19 cellular contexts compared by ENCODE assay signal in the genomic region with DNA sequence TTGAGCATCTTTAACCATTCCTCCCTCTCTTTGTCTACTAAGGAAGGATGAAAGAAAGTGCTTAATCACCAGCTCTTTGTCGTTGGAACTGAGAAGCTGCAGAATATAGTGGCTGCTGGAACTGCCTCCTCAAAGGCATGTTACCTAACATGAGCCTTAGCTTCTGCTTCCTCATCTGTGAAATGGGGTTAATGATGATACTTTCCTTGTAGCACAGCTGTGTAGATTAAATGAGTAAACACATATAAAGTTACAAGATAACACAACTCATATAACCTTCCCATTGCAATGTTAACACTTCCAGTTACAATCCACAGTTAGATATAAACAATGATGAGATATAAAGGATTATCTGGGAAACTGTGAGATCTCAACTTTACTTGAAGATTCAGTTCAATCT. TPM values are rescaled to one million over a fixed set of nuclear protein-coding genes. Genes with fewer than 3 reads are reported as not detected.
DNase-seq lines count a peak whose midpoint lies in the region; ATAC-seq, FAIRE-seq and TF ChIP-seq lines count a peak whose summit lies in the region.
"Had no signal": no experiment of that assay in that cellular context is flagged by ENCODE, and none has a peak within 500 bp of the region (broad histone marks: within the 10 kb centered on the region; RNA-seq: fewer than 3 reads in every experiment).

No MANE protein-coding gene starts in this region.

- no peak for ATAC-seq in A549
- peak; percentile 19 for ATAC-seq in GM21717 (IDR thresholded peaks at IDR 0.05; ENCODE audit: unreplicated experiment)
- no peak for ATAC-seq in Right ventricle myocardium superior (ENCODE audit: poor library complexity)
- ATAC-seq: T-helper 17 cell had no signal

- FAIRE-seq in A549 (lab: Jason Lieb, UNC): no peak

- H3K27ac ChIP-seq in A549 (peak overlapping the region; percentile 81 to 85), epithelial cell of prostate (peak overlapping the region; percentile 13)
- H3K27ac ChIP-seq: C4-2B, KMS-11 had no signal

- POLR2A ChIA-PET in A549 (lab: Yijun Ruan, JAX): interaction anchor here (0.9 kb wide), 1 partner anchor 36 kb away, joined by 3 read pairs; no protein-coding TSS in a partner anchor

- TF ChIP-seq RAD21 in A549 (conservative IDR thresholded peaks at IDR 0.05 in 1 of 2, IDR thresholded peaks at IDR 0.05 in 1 of 2): no peak

- no peak for TF ChIP-seq EP300 in A549 (IDR thresholded peaks at IDR 0.05)

- H3K4me3 ChIP-seq in A549: no peak overlapping the region
- no peak overlapping the region for H3K4me3 ChIP-seq in LNCaP clone FGC (ENCODE audit: low read depth, low read length)
- H3K4me3 ChIP-seq: HAP-1 had no signal

- H3K4me1 ChIP-seq in A549: peaks cover 72% of the 10 kb centered on the region

- 21% methylated on average over 1 of the region's 1 CpG for WGBS in A549 (ENCODE audit: missing lambda C conversion rate)

- CTCF ChIA-PET in A549 (lab: Yijun Ruan, JAX): interaction anchor here (1.3 to 1.5 kb wide), 2 partner anchors 142 to 165 kb away, joined by 3 to 6 read pairs; no protein-coding TSS in a partner anchor

- DNase-seq in A549 (ENCODE audit: low read depth in 1 of 2, low spot score in 1 of 2): no peak
- DNase-seq in LNCaP clone FGC (ENCODE audit: low read depth): peak; percentile 28
- no peak for DNase-seq in epithelial cell of prostate (ENCODE audit: low read depth, low spot score)
- no peak for DNase-seq in A172 (ENCODE audit: low spot score)
- no peak for DNase-seq in Right ventricle myocardium superior
- DNase-seq in NCI-H345 treated with DMSO at 0.1 percent for 48 hours (lab: John Stamatoyannopoulos, UW; ENCODE audit: unreplicated experiment): no peak
- no peak for DNase-seq in NCI-H446 treated with DMSO at 0.1 percent for 48 hours (lab: John Stamatoyannopoulos, UW)
- DNase-seq: DMS 273 treated with DMSO at 0.1 percent for 48 hours, GF-D8, MM.1S, NCI-H1417, NCI-H1930, NCI-H524 treated with DMSO at 0.1 percent for 48 hours, SIG-M5, T-helper 17 cell had no signal

- no peak for TF ChIP-seq POLR2A in A549 (IDR thresholded peaks at IDR 0.05; ENCODE audit: low read length)

- peak overlapping the region; percentile 59; the same call in 1 of the 3 replicates for H3K4me2 ChIP-seq in A549
- H3K4me2 ChIP-seq: KMS-11 had no signal

- no peaks in the 10 kb centered on the region for H3K9me3 ChIP-seq in A549
- H3K9me3 ChIP-seq: HAP-1 had no signal

- TF ChIP-seq CTCF in A549 (IDR thresholded peaks at IDR 0.05) (no peak), LNCaP clone FGC (IDR thresholded peaks at IDR 0.05; ENCODE audit: control insufficient read depth, extremely low read depth, insufficient read depth) (no peak)

- intact Hi-C loops in Right ventricle myocardium superior (cut with DNase I): no loop called here

TF ChIP-seq in A549, 52 proteins besides CTCF, POLR2A, EP300 and RAD21:
- TF ChIP-seq, protein P1, sequence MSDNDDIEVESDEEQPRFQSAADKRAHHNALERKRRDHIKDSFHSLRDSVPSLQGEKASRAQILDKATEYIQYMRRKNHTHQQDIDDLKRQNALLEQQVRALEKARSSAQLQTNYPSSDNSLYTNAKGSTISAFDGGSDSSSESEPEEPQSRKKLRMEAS (IDR thresholded peaks at IDR 0.05): no peak
- TF ChIP-seq MAZ (IDR thresholded peaks at IDR 0.05; ENCODE audit: borderline replicate concordance, low read depth, low read length): no peak
- TF ChIP-seq GATA3 (IDR thresholded peaks at IDR 0.05; ENCODE audit: borderline replicate concordance): no peak
- no peak for TF ChIP-seq RCOR1 (IDR thresholded peaks at IDR 0.05; ENCODE audit: low read depth, low read length)

RNA-seq across cellular contexts. Expression of gene ZNF326, which starts 48.4 kb away (rescaled TPM):
- polyA plus RNA-seq in A549 (2011; rRNA removed) (18.7 and 32.3 TPM in 2 replicates), A549 (2017; fragmentation: RNase III; extraction: RNeasy Plus Mini Kit Qiagen cat#74134 plus additional on column Dnase treatment) (47.8 to 52.2 TPM (median 50.0 TPM) in 3 replicates)
- 15.9 and 17.6 TPM in 2 replicates for polyA plus RNA-seq in A549 (2012; cell fraction: cytosol; rRNA removed)
- polyA plus RNA-seq in A549 (2012; cell fraction: nucleus; rRNA removed): 14.2 and 16.8 TPM in 2 replicates
- polyA minus RNA-seq in A549 (2011; rRNA and poly(A)+ RNA removed): 12.4 and 12.7 TPM in 2 replicates
- 1.2 and 3.2 TPM in 2 replicates for total RNA-seq in A172 (2014; rRNA removed; shearing (Covaris generic))
- total RNA-seq in Right ventricle myocardium superior: 16.3 TPM
